8 cellular contexts compared by ENCODE assay signal in genomic region chr15:75367913-75368688, GRCh38. TPM values are rescaled to one million over a fixed set of nuclear protein-coding genes. Genes with fewer than 3 reads are reported as not detected.
DNase-seq lines count a peak whose midpoint lies in the region; ATAC-seq and TF ChIP-seq lines count a peak whose summit lies in the region.

Gene MAN2C1, minus strand, starts transcription at chr15:75368607. Its CDS starts 24 bp downstream, at chr15:75368583.

- TF ChIP-seq POLR2A in spleen (IDR thresholded peaks at IDR 0.05) = peak in 2 of 3 donors; percentile 70 to 71

- CTCF ChIA-PET in activated B cell treated with CpG ODN at 0.5 μM for 24 hours (lab: Charles Lee) = interaction anchor here (0.6 to 3.1 kb wide), 30 partner anchors 8 to 434 kb away, joined by 3 to 29 read pairs (median 5); partner anchors contain the start of genes IMP3, NEIL1, PTPN9 and SIN3A

- no peaks in the 10 kb centered on the region for H3K9me3 Mint-ChIP-seq in activated B cell treated with CpG ODN at 0.5 μM for 24 hours
- H3K9me3 Mint-ChIP-seq in immature natural killer cell = no peaks in the 10 kb centered on the region

- ATAC-seq in GM19023 (IDR thresholded peaks at IDR 0.05; ENCODE audit: unreplicated experiment) = peak; percentile 89
- ATAC-seq in HG03280 (IDR thresholded peaks at IDR 0.05; ENCODE audit: unreplicated experiment) = peak; percentile 87
- ATAC-seq in activated B cell treated with CpG ODN at 0.5 μM for 24 hours (ENCODE audit: low read depth) = peak; percentile 93

- DNase-seq in AG10803 (ENCODE audit: low read depth) (peak; percentile 93), NCI-H345 (lab: John Stamatoyannopoulos, UW) (peak; percentile 94), activated B cell treated with CpG ODN at 0.5 μM for 24 hours (peak; percentile 92), caudate nucleus (lab: John Stamatoyannopoulos, UW) (peak in 60 of 61 donors; percentile 8 to 96 (median 82)), immature natural killer cell (peak; percentile 85 to 87 (median 87)), spleen (peak; percentile 99)

- H3K4me3 ChIP-seq in AG10803 (ENCODE audit: low read length) (peak within 1 kb of the TSS; percentile 85), spleen (peak within 1 kb of the TSS; percentile 77 to 98 (median 94))

- intact Hi-C loops in activated B cell treated with CpG ODN at 0.5 μM for 24 hours (cut with micrococcal nuclease) (loop anchor here (1.0 kb wide), 6 partner anchors 18 to 315 kb away; partner anchors contain the start of genes COMMD4, IMP3 and NEIL1), spleen (cut with DNase I; ENCODE audit: low total_unique reads) (no loop called here)

- H3K27ac Mint-ChIP-seq in activated B cell treated with CpG ODN at 0.5 μM for 24 hours = peak within 1 kb of the TSS; percentile 92
- H3K27ac Mint-ChIP-seq in immature natural killer cell = peak within 1 kb of the TSS; percentile 92 to 98 (median 96)

- TF ChIP-seq CTCF in AG10803 (conservative IDR thresholded peaks at IDR 0.05; ENCODE audit: low read length) (peak; percentile 72), activated B cell treated with CpG ODN at 0.5 μM for 24 hours (IDR thresholded peaks at IDR 0.05) (no peak), spleen (IDR thresholded peaks at IDR 0.05 in 8 of 11, conservative IDR thresholded peaks at IDR 0.05 in 3 of 11) (peak; percentile 56 to 84 (median 72))

- peaks cover 26% of the 10 kb centered on the region for H3K4me1 Mint-ChIP-seq in activated B cell treated with CpG ODN at 0.5 μM for 24 hours
- peaks cover 24 to 30% of the 10 kb centered on the region in 2 donors for H3K4me1 Mint-ChIP-seq in immature natural killer cell

- H3K4me1 ChIP-seq in spleen = peaks cover 16 to 39% (median 24%) of the 10 kb centered on the region in 6 donors

- H3K4me3 Mint-ChIP-seq in activated B cell treated with CpG ODN at 0.5 μM for 24 hours = peak within 1 kb of the TSS; percentile 90
- H3K4me3 Mint-ChIP-seq in immature natural killer cell = peak within 1 kb of the TSS; percentile 88 to 95 (median 93)

- H3K36me3 Mint-ChIP-seq in activated B cell treated with CpG ODN at 0.5 μM for 24 hours (ENCODE audit: low read depth) (peaks cover 57% of the 10 kb centered on the region), immature natural killer cell (peaks cover 6 to 29% (median 7%) of the 10 kb centered on the region in 3 donors)

- H3K27ac ChIP-seq in caudate nucleus (ENCODE audit: low read depth, low read length) = peak within 1 kb of the TSS; percentile 90
- H3K27ac ChIP-seq in spleen = peak within 1 kb of the TSS; percentile 95 to 100 (median 98)

- POLR2A ChIA-PET in activated B cell treated with CpG ODN at 0.5 μM for 24 hours (lab: Charles Lee) = interaction anchor here (0.6 to 3.1 kb wide), 35 partner anchors 8 to 1622 kb away, joined by 3 to 78 read pairs (median 5); partner anchors contain the start of genes CLK3, COMMD4, COX5A and IMP3

- 0 to 1% (median 0%) methylated on average over 14 to 67 of the region's 67 CpGs for WGBS in spleen, 5 donors

- H3K27me3 Mint-ChIP-seq in activated B cell treated with CpG ODN at 0.5 μM for 24 hours (no peaks in the 10 kb centered on the region), immature natural killer cell (ENCODE audit: low read depth in 3 of 3) (peaks cover 5 to 13% (median 7%) of the 10 kb centered on the region in 3 donors)

- peaks cover 0 to 77% (median 57%) of the 10 kb centered on the region in 6 donors for H3K36me3 ChIP-seq in spleen

- H3K9me3 ChIP-seq in spleen = no peaks in the 10 kb centered on the region

- H3K27me3 ChIP-seq in spleen (replicated peaks in 1 of 7) = no peaks in the 10 kb centered on the region

RNA-seq across cellular contexts. Expression of gene MAN2C1, which starts in this region (rescaled TPM):
- total RNA-seq in activated B cell treated with CpG ODN at 0.5 μM for 24 hours = 187 and 213 TPM in 2 replicates
- 10 to 100 TPM; 25.6 to 50.8 (median 30.1) TPM for polyA plus RNA-seq in immature natural killer cell
- 100 to 1,000 TPM; 183 to 384 (median 264) TPM for total RNA-seq in spleen
- 100 to 1,000 TPM; 112 to 499 (median 448) TPM for polyA plus RNA-seq in spleen

Comparison
In these comparisons a context has a peak if more than half of its experiments do, and no peak if none do; other contexts are left out.
1. Peak in every context shown above with its lines: DNase-seq, ATAC-seq, H3K4me3 ChIP-seq and H3K27ac ChIP-seq.